ENCODE assay signal across 18 cellular contexts in genomic region chr9:78808087-78808486, GRCh38.
"Had no signal": no experiment of that assay in that cellular context is flagged by ENCODE, and none has a peak within 500 bp of the region (broad histone marks: within the 10 kb centered on the region; RNA-seq: fewer than 3 reads in every experiment).

No MANE protein-coding gene starts in this region.

- H3K4me3 ChIP-seq: coronary artery, dorsolateral prefrontal cortex, esophagus muscularis mucosa, gastrocnemius medialis, heart right ventricle, left lung, lower lobe of right lung had no signal

- H3K36me3 ChIP-seq: esophagus muscularis mucosa, gastrocnemius medialis, heart right ventricle, left lung, lower lobe of right lung had no signal

- H3K9me3 ChIP-seq: esophagus muscularis mucosa, gastrocnemius medialis, heart right ventricle, left lung, lower lobe of right lung had no signal

- H3K27ac ChIP-seq: coronary artery, dorsolateral prefrontal cortex, esophagus muscularis mucosa, foreskin keratinocyte, gastrocnemius medialis, heart right ventricle, left lung, lower lobe of right lung had no signal

- DNase-seq: dermis blood vessel endothelial cell; dorsolateral prefrontal cortex; effector CD4-positive, alpha-beta T cell; effector memory CD4-positive, alpha-beta T cell; foreskin keratinocyte; gastrocnemius medialis; glutamatergic neuron; head of caudate nucleus; heart right ventricle; hippocampal formation; left cardiac atrium; left lung; left ventricle myocardium superior; lower lobe of right lung; mesendoderm; midbrain had no signal

- H3K4me1 ChIP-seq: esophagus muscularis mucosa, foreskin keratinocyte, heart right ventricle, left lung, lower lobe of right lung had no signal

- H3K27me3 ChIP-seq: esophagus muscularis mucosa, foreskin keratinocyte, gastrocnemius medialis, heart right ventricle, left lung had no signal

- ATAC-seq: foreskin keratinocyte, gastrocnemius medialis, heart right ventricle, left cardiac atrium, left lung, left ventricle myocardium superior, lower lobe of right lung had no signal
